8 cellular contexts compared by ENCODE assay signal in genomic region chr17:80441133-80441578, GRCh38. TPM values are rescaled to one million over a fixed set of nuclear protein-coding genes. Genes with fewer than 3 reads are reported as not detected.
A peak's percentile ranks its signal among the peaks of the same experiment; 100 is the strongest.
DNase-seq lines count a peak whose midpoint lies in the region; ATAC-seq lines count a peak whose summit lies in the region.

No MANE protein-coding gene starts in this region.

- DNase-seq in GM23248 (peak; percentile 51), NT2/D1 (ENCODE audit: low read depth, low spot score) (peak; percentile 58), islet precursor cell (peak; percentile 91), AML-193 (lab: John Stamatoyannopoulos, UW) (no peak), NCI-H748 (lab: John Stamatoyannopoulos, UW; ENCODE audit: unreplicated experiment) (no peak)
- DNase-seq in activated T-helper 9 cell treated with anti-CD3 and anti-CD28 coated beads, Interleukin-2, amount 50 U/mL, for 16 hours (ENCODE audit: low read depth), result peak; percentile 17

- ATAC-seq in HG02798 (IDR thresholded peaks at IDR 0.05; ENCODE audit: poor library complexity, unreplicated experiment) (no peak), HG03432 (IDR thresholded peaks at IDR 0.05; ENCODE audit: unreplicated experiment) (no peak)

- H3F3A ChIP-seq in GM23248 (ENCODE audit: insufficient read depth), result no peaks in the 10 kb centered on the region

- H3K36me3 ChIP-seq in GM23248 (ENCODE audit: low read depth) (no peaks in the 10 kb centered on the region), NT2/D1 (ENCODE audit: insufficient read depth, insufficient read length, low read length) (no peaks in the 10 kb centered on the region)

- H3K9me3 ChIP-seq in GM23248 (ENCODE audit: low read depth), result no peaks in the 10 kb centered on the region
- H3K9me3 ChIP-seq in NT2/D1 (ENCODE audit: insufficient read depth, low read length), result no peaks in the 10 kb centered on the region

- no peaks in the 10 kb centered on the region for H4K20me1 ChIP-seq in GM23248 (ENCODE audit: insufficient read depth)

- H3K9ac ChIP-seq in GM23248, result no peak overlapping the region
- H3K9ac ChIP-seq in NT2/D1 (ENCODE audit: insufficient read length, low read depth), result no peak overlapping the region

- no peak overlapping the region for H2AFZ ChIP-seq in GM23248

- no peaks in the 10 kb centered on the region for H3K4me1 ChIP-seq in GM23248 (ENCODE audit: insufficient read depth)
- H3K4me1 ChIP-seq in NT2/D1 (ENCODE audit: insufficient read depth, insufficient read length), result peaks cover 12% of the 10 kb centered on the region

- in situ Hi-C loops in GM23248 (cut with MboI), result no loop called here

- H3K27ac ChIP-seq in GM23248, result no peak overlapping the region

- H3K4me3 ChIP-seq in GM23248, result no peak overlapping the region
- H3K4me3 ChIP-seq in NT2/D1 (ENCODE audit: insufficient read length, low read depth), result no peak overlapping the region

- no peak overlapping the region for H3K4me2 ChIP-seq in GM23248 (ENCODE audit: unreplicated experiment)

- no peaks in the 10 kb centered on the region for H3K27me3 ChIP-seq in GM23248 (replicated peaks; ENCODE audit: insufficient read depth)
- peaks cover 35% of the 10 kb centered on the region for H3K27me3 ChIP-seq in NT2/D1 (ENCODE audit: insufficient read depth, insufficient read length)

- 31 to 37% methylated on average over 14 of the region's 14 CpGs for WGBS in GM23248 (ENCODE audit: low coverage in 1 of 2, low lambda C conversion rate in 2 of 2, missing lambda C conversion rate in 2 of 2), 2 experiments

- no peaks in the 10 kb centered on the region for H3K9me2 ChIP-seq in GM23248 (ENCODE audit: insufficient read depth)

- no peaks in the 10 kb centered on the region for H3K79me2 ChIP-seq in GM23248 (ENCODE audit: insufficient read depth)

RNA-seq across cellular contexts. Expression of gene ENDOV, which starts 26.2 kb away (rescaled TPM):
- 25.1 and 50.3 TPM in 2 replicates for total RNA-seq in GM23248 (2014; rRNA removed; shearing (Covaris generic))
- polyA plus RNA-seq in GM23248 (2016; fragmentation: Nextera tagmentation; extraction: Ambion mirVana), result 25.7 TPM in 2 replicates

RNA-seq across cellular contexts. Expression of gene NPTX1, which starts 35.3 kb away (rescaled TPM):
- 0.25 and 1.1 TPM in 2 replicates for total RNA-seq in GM23248 (2014; rRNA removed; shearing (Covaris generic))
- polyA plus RNA-seq in GM23248 (2016; fragmentation: Nextera tagmentation; extraction: Ambion mirVana), result 0.39 and 0.43 TPM in 2 replicates

Comparison
In these comparisons a context has a peak if more than half of its experiments do, and no peak if none do; other contexts are left out.
1. DNase-seq: peak in GM23248 (single experiment), NT2/D1 (single experiment), activated T-helper 9 cell treated with anti-CD3 and anti-CD28 coated beads, Interleukin-2, amount 50 U/mL, for 16 hours (single experiment) and islet precursor cell (single experiment); none in AML-193 (0 of 2) and NCI-H748 (single experiment).